17 cellular contexts compared by ENCODE assay signal in the genomic region with DNA sequence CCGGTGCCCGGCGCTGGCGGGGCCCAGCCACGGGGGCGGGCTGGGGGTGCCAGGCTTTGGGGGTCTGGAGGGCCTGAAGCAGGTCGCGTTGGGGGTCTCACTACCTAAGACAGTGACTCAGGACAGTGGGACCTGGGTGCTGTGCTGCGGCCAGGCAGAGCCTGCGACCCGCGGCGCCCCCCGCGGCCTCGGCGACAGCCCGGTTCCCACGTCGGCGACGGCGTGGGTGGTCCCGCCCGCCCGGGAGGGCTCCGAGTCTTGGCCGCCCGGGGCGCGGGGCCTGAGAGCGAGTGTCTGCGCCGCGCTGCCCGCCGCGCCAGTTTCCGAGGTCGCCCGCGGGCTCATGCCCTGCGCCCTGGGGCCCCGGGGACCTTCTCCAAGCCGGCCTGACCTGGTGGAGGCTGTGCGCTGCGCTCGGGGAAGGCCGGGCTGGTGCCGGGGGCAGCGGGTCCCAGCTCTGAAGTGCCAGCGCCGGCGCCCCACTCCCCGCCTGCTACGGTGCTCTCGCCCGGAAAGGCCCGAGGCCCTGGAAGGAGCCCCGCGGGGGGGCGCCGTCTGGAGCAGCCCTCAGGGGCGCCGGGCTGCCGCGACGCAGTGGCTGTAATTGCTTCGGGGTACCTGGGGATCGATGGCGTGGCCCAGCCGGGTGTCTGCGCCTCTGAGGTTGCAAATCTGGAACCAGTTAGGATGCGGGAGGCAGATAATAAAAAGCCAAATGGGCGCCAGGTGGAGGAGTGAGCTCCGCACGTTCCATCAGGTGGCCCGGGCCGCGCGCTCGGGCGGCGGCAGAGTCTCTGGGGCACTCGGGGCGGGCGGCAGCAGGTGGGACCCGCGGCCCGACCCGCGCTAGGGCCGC.
A peak's percentile ranks its signal among the peaks of the same experiment; 100 is the strongest.
DNase-seq lines count a peak whose midpoint lies in the region; ATAC-seq and TF ChIP-seq lines count a peak whose summit lies in the region.
"Had no signal": no experiment of that assay in that cellular context is flagged by ENCODE, and none has a peak within 500 bp of the region (broad histone marks: within the 10 kb centered on the region; RNA-seq: fewer than 3 reads in every experiment).

No MANE protein-coding gene starts in this region.

- H3K9ac ChIP-seq in HUES48 (ENCODE audit: low read depth, low read length) (no peak overlapping the region), neural progenitor cell (no peak overlapping the region)

- H3K27me3 ChIP-seq in A673 (replicated peaks; ENCODE audit: insufficient read depth, low read depth, low read length, poor library complexity) (peaks cover 74% of the 10 kb centered on the region), HUES48 (ENCODE audit: control insufficient read depth, insufficient read depth, low read length) (peaks cover 80% of the 10 kb centered on the region), neural progenitor cell (peaks cover 98% of the 10 kb centered on the region)

- H3K4me3 ChIP-seq in A673 (ENCODE audit: low read depth, low read length, poor library complexity, severe bottlenecking) (peak overlapping the region; percentile 15), HUES48 (ENCODE audit: low read depth, low read length) (peak overlapping the region; percentile 50; the same call in 1 of the 2 replicates), neural progenitor cell (peak overlapping the region; percentile 36)
- H3K4me3 ChIP-seq: lung had no signal

- no TSS peak for BruUV-seq in A673 (replicated peaks; lab: Mats Ljungman, UMichigan)

- no peaks in the 10 kb centered on the region for H3K36me3 ChIP-seq in A673 (ENCODE audit: insufficient read depth, low read length, poor library complexity, severe bottlenecking)
- no peaks in the 10 kb centered on the region for H3K36me3 ChIP-seq in HUES48 (ENCODE audit: control insufficient read depth, insufficient read depth, low read length)
- no peaks in the 10 kb centered on the region for H3K36me3 ChIP-seq in neural progenitor cell

- POLR2A ChIA-PET in A673 (lab: Charles Lee; ENCODE audit: low non-redundant PET), result no interaction called here
- POLR2A ChIA-PET in RWPE1 (lab: Yijun Ruan, JAX; ENCODE audit: low non-redundant PET), result no interaction called here

- no peak overlapping the region for H2AFZ ChIP-seq in neural progenitor cell (replicated peaks)

- H3K4me3 Mint-ChIP-seq in glutamatergic neuron (ENCODE audit: unreplicated experiment), result peak overlapping the region; percentile 74
- peak overlapping the region; percentile 44 for H3K4me3 Mint-ChIP-seq in neural progenitor cell
- H3K4me3 Mint-ChIP-seq: activated CD4-positive, alpha-beta T cell treated with anti-CD3 and anti-CD28 coated beads, Interleukin-2, amount 10 ng/mL, durations not matched to agents 24 days and 14 days; activated T-helper 17 cell treated with anti-CD3 and anti-CD28 coated beads, Interleukin-2, amount 50 U/mL, for 72 hours had no signal

- H3K27me3 Mint-ChIP-seq in glutamatergic neuron (ENCODE audit: unreplicated experiment) (peaks cover 17% of the 10 kb centered on the region), neural progenitor cell (ENCODE audit: insufficient read depth, low read depth) (peaks cover 40% of the 10 kb centered on the region)

- peaks cover 5% of the 10 kb centered on the region for H3K36me3 Mint-ChIP-seq in glutamatergic neuron (ENCODE audit: unreplicated experiment)
- H3K36me3 Mint-ChIP-seq in neural progenitor cell, result no peaks in the 10 kb centered on the region

- no peaks in the 10 kb centered on the region for H3K79me2 ChIP-seq in neural progenitor cell (ENCODE audit: low read depth)

- no peak for ATAC-seq in GM19452 (IDR thresholded peaks at IDR 0.05; ENCODE audit: unreplicated experiment)
- ATAC-seq: activated T-helper 17 cell treated with anti-CD3 and anti-CD28 coated beads, Interleukin-2, amount 50 U/mL, for 72 hours had no signal

- H3K9me3 ChIP-seq in A673 (ENCODE audit: low read depth, low read length, poor library complexity, severe bottlenecking), result no peaks in the 10 kb centered on the region
- no peaks in the 10 kb centered on the region for H3K9me3 ChIP-seq in HUES48 (ENCODE audit: control insufficient read depth, insufficient read depth, low read length)
- H3K9me3 ChIP-seq in neural progenitor cell (ENCODE audit: low read depth), result no peaks in the 10 kb centered on the region

- in situ Hi-C loops in KBM-7 (cut with MboI; ENCODE audit: low pct_unique_long_range_greater_than_20kb, low sequenced_read_pairs), result no loop called here

- no peak for TF ChIP-seq CTCF in A673 (conservative IDR thresholded peaks at IDR 0.05; ENCODE audit: low read depth, low read length)
- no peak for TF ChIP-seq CTCF in glutamatergic neuron (IDR thresholded peaks at IDR 0.05; ENCODE audit: partially characterized antibody, unreplicated experiment)
- no peak for TF ChIP-seq CTCF in neural progenitor cell (IDR thresholded peaks at IDR 0.05)
- no peak for TF ChIP-seq CTCF in RWPE1 (conservative IDR thresholded peaks at IDR 0.05; ENCODE audit: low read depth)

- H3K4me2 ChIP-seq in neural progenitor cell, result peak overlapping the region; percentile 70

- H3K4me1 Mint-ChIP-seq in glutamatergic neuron (ENCODE audit: low read depth, unreplicated experiment), result peaks cover 13% of the 10 kb centered on the region
- H3K4me1 Mint-ChIP-seq in neural progenitor cell, result peaks cover 26% of the 10 kb centered on the region
- H3K4me1 Mint-ChIP-seq: activated CD4-positive, alpha-beta T cell treated with anti-CD3 and anti-CD28 coated beads, Interleukin-2, amount 10 ng/mL, durations not matched to agents 24 days and 14 days; activated T-helper 17 cell treated with anti-CD3 and anti-CD28 coated beads, Interleukin-2, amount 50 U/mL, for 72 hours had no signal

- peaks cover 44% of the 10 kb centered on the region for H4K20me1 ChIP-seq in neural progenitor cell (ENCODE audit: low read depth)

- H3F3A ChIP-seq in neural progenitor cell (ENCODE audit: low read depth), result peaks cover 39% of the 10 kb centered on the region

- DNase-seq in A673 (ENCODE audit: low spot score), result peak; percentile 19
- no peak for DNase-seq in glutamatergic neuron
- peak; percentile 73 for DNase-seq in neural progenitor cell (ENCODE audit: low spot score)
- no peak for DNase-seq in NCI-H2081 treated with DMSO at 0.1 percent for 48 hours (lab: John Stamatoyannopoulos, UW)
- DNase-seq in RWPE1 (ENCODE audit: low spot score), result no peak
- no peak for DNase-seq in KBM-7
- DNase-seq: activated CD4-positive, alpha-beta T cell treated with anti-CD3 and anti-CD28 coated beads, Interleukin-2, amount 10 ng/mL, durations not matched to agents 24 days and 14 days; AML-193; IMR-90; NCI-H1092 treated with DMSO at 0.1 percent for 48 hours; NCI-H510A treated with DMSO at 0.1 percent for 48 hours; stimulated activated CD4-positive, alpha-beta T cell treated with anti-CD3 and anti-CD28 coated beads, Interleukin-2, amount 100 ng/mL, for 24 hours; T-helper 2 cell had no signal

- H3K9me3 Mint-ChIP-seq in glutamatergic neuron (ENCODE audit: unreplicated experiment) (peaks cover 8% of the 10 kb centered on the region), neural progenitor cell (peaks cover 8% of the 10 kb centered on the region)
- H3K9me3 Mint-ChIP-seq: activated CD4-positive, alpha-beta T cell treated with anti-CD3 and anti-CD28 coated beads, Interleukin-2, amount 10 ng/mL, durations not matched to agents 24 days and 14 days; activated T-helper 17 cell treated with anti-CD3 and anti-CD28 coated beads, Interleukin-2, amount 50 U/mL, for 72 hours had no signal

- intact Hi-C loops in A673 (cut with micrococcal nuclease; ENCODE audit: unreplicated experiment), result no loop called here

- CTCF ChIA-PET in A673 (lab: Charles Lee) (no interaction called here), RWPE1 (lab: Yijun Ruan, JAX) (interaction anchor here (0.7 kb wide), 1 partner anchor 1383 kb away, joined by 4 read pairs; no protein-coding TSS in a partner anchor)

- no peak overlapping the region for H3K27ac ChIP-seq in A673 (ENCODE audit: low read depth, low read length, poor library complexity, severe bottlenecking)
- no peak overlapping the region for H3K27ac ChIP-seq in HUES48 (ENCODE audit: low read depth, low read length)
- H3K27ac ChIP-seq in neural progenitor cell, result no peak overlapping the region
- H3K27ac ChIP-seq in RWPE1, result no peak overlapping the region

- H3K27ac Mint-ChIP-seq in glutamatergic neuron (ENCODE audit: unreplicated experiment) (no peak overlapping the region), neural progenitor cell (no peak overlapping the region)
- H3K27ac Mint-ChIP-seq: activated CD4-positive, alpha-beta T cell treated with anti-CD3 and anti-CD28 coated beads, Interleukin-2, amount 10 ng/mL, durations not matched to agents 24 days and 14 days; activated T-helper 17 cell treated with anti-CD3 and anti-CD28 coated beads, Interleukin-2, amount 50 U/mL, for 72 hours had no signal

- H3K4me1 ChIP-seq in A673 (ENCODE audit: insufficient read depth, low read length, poor library complexity, severe bottlenecking) (no peaks in the 10 kb centered on the region), HUES48 (ENCODE audit: control insufficient read depth, insufficient read depth, low read length) (peaks cover 13% of the 10 kb centered on the region; the same call in 1 of the 2 replicates), neural progenitor cell (peaks cover 29% of the 10 kb centered on the region)

Comparison
In these comparisons a context has a peak if more than half of its experiments do, and no peak if none do; other contexts are left out.
1. DNase-seq: peak in A673 (single experiment) and neural progenitor cell (single experiment); none in glutamatergic neuron (single experiment), NCI-H2081 treated with DMSO at 0.1 percent for 48 hours (single experiment), RWPE1 (single experiment) and KBM-7 (single experiment).
2. Peak in every context shown above with its lines, with median percentiles within 50 percentile points of each other: H3K4me3 ChIP-seq.